In genomic region chr5:36150676-36151433, GRCh38 we compare ENCODE assay signal across 7 cellular contexts. TPM values are rescaled to one million over a fixed set of nuclear protein-coding genes. Genes with fewer than 3 reads are reported as not detected.
A peak's percentile ranks its signal among the peaks of the same experiment; 100 is the strongest.
DNase-seq lines count a peak whose midpoint lies in the region; ATAC-seq lines count a peak whose summit lies in the region.

No MANE protein-coding gene starts in this region.

- H3K36me3 ChIP-seq in duodenal mucosa (ENCODE audit: control insufficient read depth in 1 of 2, insufficient read depth in 2 of 2, low read length in 2 of 2), result no peaks in the 10 kb centered on the region

- POLR2A ChIA-PET in activated CD4-positive, alpha-beta T cell treated with anti-CD3 and anti-CD28 coated beads, Interleukin-2, amount 10 ng/mL, durations not matched to agents 7 days and 5 days (lab: Charles Lee), result interaction anchor here (0.6 to 1.1 kb wide), 5 partner anchors 10 to 526 kb away, joined by 3 to 7 read pairs (median 3); partner anchors contain the start of gene NADK2

- peaks cover 51% of the 10 kb centered on the region for H3K4me1 Mint-ChIP-seq in activated CD4-positive, alpha-beta T cell treated with anti-CD3 and anti-CD28 coated beads, Interleukin-2, amount 10 ng/mL, durations not matched to agents 7 days and 5 days

- peaks cover 33% of the 10 kb centered on the region for H3K36me3 Mint-ChIP-seq in activated CD4-positive, alpha-beta T cell treated with anti-CD3 and anti-CD28 coated beads, Interleukin-2, amount 10 ng/mL, durations not matched to agents 7 days and 5 days (ENCODE audit: low read depth)

- CTCF ChIA-PET in activated CD4-positive, alpha-beta T cell treated with anti-CD3 and anti-CD28 coated beads, Interleukin-2, amount 10 ng/mL, durations not matched to agents 7 days and 5 days (lab: Charles Lee), result interaction anchor here (0.8 to 1.7 kb wide), 6 partner anchors 11 to 540 kb away, joined by 3 to 5 read pairs (median 3); partner anchors contain the start of gene NADK2

- H3K9me3 Mint-ChIP-seq in activated CD4-positive, alpha-beta T cell treated with anti-CD3 and anti-CD28 coated beads, Interleukin-2, amount 10 ng/mL, durations not matched to agents 7 days and 5 days, result no peaks in the 10 kb centered on the region

- H3K9ac ChIP-seq in duodenal mucosa (ENCODE audit: low read depth in 1 of 2, low read length in 2 of 2), result peak overlapping the region; percentile 75 to 84

- DNase-seq in NCI-H2171 treated with DMSO at 0.1 percent for 48 hours (lab: John Stamatoyannopoulos, UW), result peak; percentile 80
- DNase-seq in activated CD4-positive, alpha-beta T cell treated with anti-CD3 and anti-CD28 coated beads, Interleukin-2, amount 10 ng/mL, durations not matched to agents 7 days and 5 days, result peak; percentile 63
- peak; percentile 66 to 80 for DNase-seq in lung microvascular endothelial cell (ENCODE audit: low read depth in 2 of 2)
- DNase-seq in stimulated activated CD8-positive, alpha-beta memory T cell treated with anti-CD3 and anti-CD28 coated beads, Interleukin-7, amount 100 ng/mL, for 24 hours (ENCODE audit: low read depth), result peak; percentile 33

- peak; percentile 30 for ATAC-seq in GM18498 (IDR thresholded peaks at IDR 0.05; ENCODE audit: unreplicated experiment)
- ATAC-seq in HG03064 (IDR thresholded peaks at IDR 0.05; ENCODE audit: low read depth, unreplicated experiment), result peak; percentile 18

- H3K4me3 ChIP-seq in duodenal mucosa (ENCODE audit: low read depth in 1 of 2, low read length in 2 of 2), result peak overlapping the region; percentile 97

- H3K4me3 Mint-ChIP-seq in activated CD4-positive, alpha-beta T cell treated with anti-CD3 and anti-CD28 coated beads, Interleukin-2, amount 10 ng/mL, durations not matched to agents 7 days and 5 days, result peak overlapping the region; percentile 95

- H3K27me3 ChIP-seq in duodenal mucosa (ENCODE audit: control insufficient read depth in 1 of 2, insufficient read depth in 2 of 2, low read length in 2 of 2), result no peaks in the 10 kb centered on the region

- H3K4me1 ChIP-seq in duodenal mucosa (ENCODE audit: control insufficient read depth in 1 of 2, insufficient read depth in 2 of 2, low read length in 2 of 2), result peaks cover 12 to 23% of the 10 kb centered on the region in 2 donors

- H3K27me3 Mint-ChIP-seq in activated CD4-positive, alpha-beta T cell treated with anti-CD3 and anti-CD28 coated beads, Interleukin-2, amount 10 ng/mL, durations not matched to agents 7 days and 5 days, result no peaks in the 10 kb centered on the region

- H3K9me3 ChIP-seq in duodenal mucosa (ENCODE audit: control insufficient read depth in 1 of 2, low read length in 2 of 2), result no peaks in the 10 kb centered on the region

- H3K27ac ChIP-seq in duodenal mucosa (ENCODE audit: low read depth, low read length), result no peak overlapping the region

- peak overlapping the region; percentile 92 for H3K27ac Mint-ChIP-seq in activated CD4-positive, alpha-beta T cell treated with anti-CD3 and anti-CD28 coated beads, Interleukin-2, amount 10 ng/mL, durations not matched to agents 7 days and 5 days

RNA-seq across cellular contexts. Expression of gene LMBRD2, which starts 0.8 kb away (rescaled TPM):
- total RNA-seq in activated CD4-positive, alpha-beta T cell treated with anti-CD3 and anti-CD28 coated beads, Interleukin-2, amount 10 ng/mL, durations not matched to agents 7 days and 5 days, result 10 to 100 TPM; 12.9 to 16.9 TPM
- 4.1 and 7.9 TPM in 2 replicates for total RNA-seq in lung microvascular endothelial cell

RNA-seq across cellular contexts. Expression of gene SKP2, which starts 1.1 kb away (rescaled TPM):
- total RNA-seq in activated CD4-positive, alpha-beta T cell treated with anti-CD3 and anti-CD28 coated beads, Interleukin-2, amount 10 ng/mL, durations not matched to agents 7 days and 5 days, result 10 to 100 TPM; 43.1 to 43.9 TPM
- total RNA-seq in lung microvascular endothelial cell, result 9.7 and 14.2 TPM in 2 replicates
